In genomic region chr4:81257841-81258240, GRCh38 we compare ENCODE assay signal across 18 cellular contexts. TPM values are rescaled to one million over a fixed set of nuclear protein-coding genes. Genes with fewer than 3 reads are reported as not detected.
"Had no signal": no experiment of that assay in that cellular context is flagged by ENCODE, and none has a peak within 500 bp of the region (broad histone marks: within the 10 kb centered on the region; RNA-seq: fewer than 3 reads in every experiment).

No MANE protein-coding gene starts in this region.

- H3K36me3 Mint-ChIP-seq: naive thymus-derived CD8-positive, alpha-beta T cell; stimulated activated naive B cell treated with anti-CD40 and anti-IgM and Interleukin-4, amounts not matched to agents 10 μg/mL and 1 μg/mL and 100 μg/mL, for 72 hours had no signal

- H3K27me3 ChIP-seq: colonic mucosa, heart left ventricle, neutrophil, sigmoid colon, testis, tibial nerve had no signal

- H3K36me3 ChIP-seq: colonic mucosa, heart left ventricle, neutrophil, sigmoid colon, tibial nerve had no signal

- ATAC-seq: heart left ventricle; left lobe of liver; naive thymus-derived CD8-positive, alpha-beta T cell; psoas muscle; stimulated activated naive B cell treated with anti-CD40 and anti-IgM and Interleukin-4, amounts not matched to agents 10 μg/mL and 1 μg/mL and 100 μg/mL, for 72 hours; stimulated activated naive CD8-positive, alpha-beta T cell treated with anti-CD3 and anti-CD28 coated beads, Interleukin-15, amount 100 ng/mL, for 72 hours had no signal

- H3K9me3 ChIP-seq: colonic mucosa, heart left ventricle, neutrophil, psoas muscle, sigmoid colon, testis, tibial nerve had no signal

- H3K27ac Mint-ChIP-seq: naive thymus-derived CD8-positive, alpha-beta T cell; stimulated activated naive B cell treated with anti-CD40 and anti-IgM and Interleukin-4, amounts not matched to agents 10 μg/mL and 1 μg/mL and 100 μg/mL, for 72 hours; stimulated activated naive CD8-positive, alpha-beta T cell treated with anti-CD3 and anti-CD28 coated beads, Interleukin-15, amount 100 ng/mL, for 72 hours had no signal

- H3K4me3 ChIP-seq: colonic mucosa, heart left ventricle, psoas muscle, sigmoid colon, skin epidermis, testis, tibial nerve had no signal

- H3K27ac ChIP-seq: colonic mucosa, heart left ventricle, neutrophil, psoas muscle, sigmoid colon, skin epidermis, testis, tibial nerve had no signal

- H3K4me3 Mint-ChIP-seq: naive thymus-derived CD8-positive, alpha-beta T cell; stimulated activated naive B cell treated with anti-CD40 and anti-IgM and Interleukin-4, amounts not matched to agents 10 μg/mL and 1 μg/mL and 100 μg/mL, for 72 hours; stimulated activated naive CD8-positive, alpha-beta T cell treated with anti-CD3 and anti-CD28 coated beads, Interleukin-15, amount 100 ng/mL, for 72 hours had no signal

- H3K9me3 Mint-ChIP-seq: stimulated activated naive B cell treated with anti-CD40 and anti-IgM and Interleukin-4, amounts not matched to agents 10 μg/mL and 1 μg/mL and 100 μg/mL, for 72 hours had no signal

- H3K4me1 Mint-ChIP-seq: naive thymus-derived CD8-positive, alpha-beta T cell; stimulated activated naive B cell treated with anti-CD40 and anti-IgM and Interleukin-4, amounts not matched to agents 10 μg/mL and 1 μg/mL and 100 μg/mL, for 72 hours; stimulated activated naive CD8-positive, alpha-beta T cell treated with anti-CD3 and anti-CD28 coated beads, Interleukin-15, amount 100 ng/mL, for 72 hours had no signal

- H3K4me1 ChIP-seq: colonic mucosa, heart left ventricle, psoas muscle, sigmoid colon, testis had no signal

- DNase-seq: colonic mucosa; dermis blood vessel endothelial cell; foreskin melanocyte; heart left ventricle; islet precursor cell; naive thymus-derived CD8-positive, alpha-beta T cell; psoas muscle; retina; sigmoid colon; stimulated activated CD4-positive, alpha-beta T cell treated with anti-CD3 and anti-CD28 coated beads, Interleukin-2, amount 100 ng/mL, for 24 hours; stimulated activated CD4-positive, alpha-beta T cell treated with anti-CD3 and anti-CD28 coated beads, Interleukin-4, amount 100 ng/mL, for 4 hours; stimulated activated naive B cell treated with anti-CD40 and anti-IgM and Interleukin-4, amounts not matched to agents 10 μg/mL and 1 μg/mL and 100 μg/mL, for 72 hours; stimulated activated naive CD8-positive, alpha-beta T cell treated with anti-CD3 and anti-CD28 coated beads, Interleukin-15, amount 100 ng/mL, for 72 hours; testis had no signal

RNA-seq across cellular contexts. Expression of gene PRKG2, which starts 42.8 kb away (rescaled TPM):
- total RNA-seq: left lobe of liver had no signal
